Comparison of ENCODE assay signal across 1 cellular context in genomic region chr6:20487669-20488375, GRCh38.
A peak's percentile ranks its signal among the peaks of the same experiment; 100 is the strongest.
TF ChIP-seq lines count a peak whose summit lies in the region.

No MANE protein-coding gene starts in this region.

TF ChIP-seq in HepG2, 621 proteins besides CTCF, POLR2A, EP300 and RAD21 (continued from another document):
- TF ChIP-seq, protein P1, sequence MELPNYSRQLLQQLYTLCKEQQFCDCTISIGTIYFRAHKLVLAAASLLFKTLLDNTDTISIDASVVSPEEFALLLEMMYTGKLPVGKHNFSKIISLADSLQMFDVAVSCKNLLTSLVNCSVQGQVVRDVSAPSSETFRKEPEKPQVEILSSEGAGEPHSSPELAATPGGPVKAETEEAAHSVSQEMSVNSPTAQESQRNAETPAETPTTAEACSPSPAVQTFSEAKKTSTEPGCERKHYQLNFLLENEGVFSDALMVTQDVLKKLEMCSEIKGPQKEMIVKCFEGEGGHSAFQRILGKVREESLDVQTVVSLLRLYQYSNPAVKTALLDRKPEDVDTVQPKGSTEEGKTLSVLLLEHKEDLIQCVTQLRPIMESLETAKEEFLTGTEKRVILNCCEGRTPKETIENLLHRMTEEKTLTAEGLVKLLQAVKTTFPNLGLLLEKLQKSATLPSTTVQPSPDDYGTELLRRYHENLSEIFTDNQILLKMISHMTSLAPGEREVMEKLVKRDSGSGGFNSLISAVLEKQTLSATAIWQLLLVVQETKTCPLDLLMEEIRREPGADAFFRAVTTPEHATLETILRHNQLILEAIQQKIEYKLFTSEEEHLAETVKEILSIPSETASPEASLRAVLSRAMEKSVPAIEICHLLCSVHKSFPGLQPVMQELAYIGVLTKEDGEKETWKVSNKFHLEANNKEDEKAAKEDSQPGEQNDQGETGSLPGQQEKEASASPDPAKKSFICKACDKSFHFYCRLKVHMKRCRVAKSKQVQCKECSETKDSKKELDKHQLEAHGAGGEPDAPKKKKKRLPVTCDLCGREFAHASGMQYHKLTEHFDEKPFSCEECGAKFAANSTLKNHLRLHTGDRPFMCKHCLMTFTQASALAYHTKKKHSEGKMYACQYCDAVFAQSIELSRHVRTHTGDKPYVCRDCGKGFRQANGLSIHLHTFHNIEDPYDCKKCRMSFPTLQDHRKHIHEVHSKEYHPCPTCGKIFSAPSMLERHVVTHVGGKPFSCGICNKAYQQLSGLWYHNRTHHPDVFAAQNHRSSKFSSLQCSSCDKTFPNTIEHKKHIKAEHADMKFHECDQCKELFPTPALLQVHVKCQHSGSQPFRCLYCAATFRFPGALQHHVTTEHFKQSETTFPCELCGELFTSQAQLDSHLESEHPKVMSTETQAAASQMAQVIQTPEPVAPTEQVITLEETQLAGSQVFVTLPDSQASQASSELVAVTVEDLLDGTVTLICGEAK (IDR thresholded peaks at IDR 0.05) = no peak
- TF ChIP-seq, protein P1 (CRISPR knock-in tag; IDR thresholded peaks at IDR 0.05) = peak; percentile 77
